Comparison of ENCODE assay signal across 8 cellular contexts in the genomic region with DNA sequence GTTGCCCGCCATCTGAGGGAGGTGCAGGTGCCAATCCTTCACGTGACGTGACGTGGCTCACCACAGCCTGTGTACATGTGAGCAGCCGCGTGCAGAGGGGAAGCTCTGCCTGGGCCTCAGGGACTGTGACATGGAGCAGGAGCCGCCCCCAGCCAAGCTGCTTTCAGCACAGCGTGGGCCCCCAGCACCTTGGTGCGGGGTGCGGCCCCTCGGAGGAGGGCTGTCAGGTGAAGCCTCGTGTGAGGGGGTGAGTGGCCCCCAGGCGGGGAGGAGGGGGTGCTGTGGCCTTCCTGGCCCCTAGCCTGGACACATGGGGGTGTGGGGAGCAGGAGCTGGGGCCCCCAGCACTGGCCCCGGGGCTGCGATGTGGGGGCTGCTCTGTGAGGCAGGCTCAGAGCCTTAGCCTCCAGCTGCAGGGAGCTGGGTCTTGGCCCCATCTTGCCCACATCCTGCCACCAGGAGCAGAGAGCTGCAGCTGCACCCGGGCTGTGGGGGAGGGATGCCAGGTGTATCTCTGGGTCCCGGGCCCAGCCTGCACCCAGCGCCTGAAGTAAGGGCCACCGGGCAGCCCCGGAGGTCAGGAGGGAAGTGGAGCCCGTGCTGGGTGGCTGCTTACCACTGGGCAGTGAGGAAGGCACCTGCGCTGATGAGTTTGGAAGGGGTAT. TPM values are rescaled to one million over a fixed set of nuclear protein-coding genes. Genes with fewer than 3 reads are reported as not detected.
DNase-seq lines count a peak whose midpoint lies in the region; ATAC-seq lines count a peak whose summit lies in the region.

A gene (plus strand): TSS at position 100 of the 665 bp plus-strand sequence. CDS start 5,806 bp downstream, outside the sequence.

- intact Hi-C loops in left ventricle myocardium superior (cut with micrococcal nuclease) = loop anchor here (10.0 kb wide), 1 partner anchor 77 kb away; no protein-coding TSS in a partner anchor

- ATAC-seq in HG03378 (IDR thresholded peaks at IDR 0.05; ENCODE audit: unreplicated experiment) (peak; percentile 46), left ventricle myocardium superior (no peak)

- POLR2A ChIA-PET in activated CD8-positive, alpha-beta memory T cell treated with anti-CD3 and anti-CD28 coated beads for 36 hours (lab: Charles Lee) = interaction anchor here (0.6 to 1.8 kb wide), 7 partner anchors 8 to 127 kb away, joined by 4 to 13 read pairs (median 5); a partner anchor contains a TSS

- CTCF ChIA-PET in activated CD8-positive, alpha-beta memory T cell treated with anti-CD3 and anti-CD28 coated beads for 36 hours (lab: Charles Lee) = interaction anchor here (0.9 to 2.0 kb wide), 3 partner anchors 18 to 98 kb away, joined by 3 to 7 read pairs (median 4); no protein-coding TSS in a partner anchor

- DNase-seq in GM19240 (ENCODE audit: insufficient read length, low spot score) (peak; percentile 61), left ventricle myocardium superior (peak; percentile 59), RKO (ENCODE audit: low spot score) (no peak), HCEC 1CT (no peak), NCI-H446 treated with DMSO at 0.1 percent for 48 hours (lab: John Stamatoyannopoulos, UW) (no peak)
- DNase-seq in stimulated activated CD8-positive, alpha-beta memory T cell treated with anti-CD3 and anti-CD28 coated beads, Interleukin-7, amount 100 ng/mL, for 24 hours (ENCODE audit: low read depth) = peak; percentile 63

RNA-seq across cellular contexts. Expression of the gene that starts here (rescaled TPM):
- total RNA-seq in activated CD8-positive, alpha-beta memory T cell treated with anti-CD3 and anti-CD28 coated beads for 36 hours = 10 to 100 TPM; 39.8 to 41.7 TPM
- total RNA-seq in left ventricle myocardium superior = 4.1 TPM

Comparison
In these comparisons a context has a peak if more than half of its experiments do, and no peak if none do; other contexts are left out.
1. DNase-seq: peak in GM19240 (single experiment), left ventricle myocardium superior (single experiment) and stimulated activated CD8-positive, alpha-beta memory T cell treated with anti-CD3 and anti-CD28 coated beads, Interleukin-7, amount 100 ng/mL, for 24 hours (single experiment); none in RKO (single experiment), HCEC 1CT (single experiment) and NCI-H446 treated with DMSO at 0.1 percent for 48 hours (single experiment).